Comparison of ENCODE assay signal across 16 cellular contexts in genomic region chr3:17407576-17407975, GRCh38.
DNase-seq lines count a peak whose midpoint lies in the region; ATAC-seq and TF ChIP-seq lines count a peak whose summit lies in the region.
"Had no signal": no experiment of that assay in that cellular context is flagged by ENCODE, and none has a peak within 500 bp of the region (broad histone marks: within the 10 kb centered on the region; RNA-seq: fewer than 3 reads in every experiment).

No MANE protein-coding gene starts in this region.

- no peak for TF ChIP-seq POLR2A in sigmoid colon (IDR thresholded peaks at IDR 0.05)

- H3K9me3 ChIP-seq in lower lobe of right lung: no peaks in the 10 kb centered on the region
- H3K9me3 ChIP-seq in sigmoid colon: no peaks in the 10 kb centered on the region
- H3K9me3 ChIP-seq: BLaER1 had no signal

- no peak for ATAC-seq in lower lobe of right lung

- in situ Hi-C loops in KBM-7 (cut with MboI; ENCODE audit: low pct_unique_long_range_greater_than_20kb, low sequenced_read_pairs): no loop called here

- no peak for TF ChIP-seq EP300 in sigmoid colon (IDR thresholded peaks at IDR 0.05)

- H3K27me3 ChIP-seq in lower lobe of right lung (ENCODE audit: low read depth) (no peaks in the 10 kb centered on the region), sigmoid colon (no peaks in the 10 kb centered on the region)
- H3K27me3 ChIP-seq: BLaER1 had no signal

- TF ChIP-seq CTCF in lower lobe of right lung (IDR thresholded peaks at IDR 0.05) (no peak), sigmoid colon (IDR thresholded peaks at IDR 0.05) (no peak)

- WGBS in sigmoid colon, 2 donors: 92 to 93% methylated on average over 2 of the region's 2 CpGs

- H3K36me3 ChIP-seq in lower lobe of right lung: peaks cover 22% of the 10 kb centered on the region
- peaks cover 0 to 16% (median 1%) of the 10 kb centered on the region in 4 donors for H3K36me3 ChIP-seq in sigmoid colon

- H3K27ac ChIP-seq in lower lobe of right lung (no peak overlapping the region), sigmoid colon (no peak overlapping the region)
- H3K27ac ChIP-seq: BLaER1 had no signal

- intact Hi-C loops in lower lobe of right lung (cut with DNase I) (no loop called here), sigmoid colon (cut with DNase I) (no loop called here)

- H3K4me1 ChIP-seq in lower lobe of right lung (no peaks in the 10 kb centered on the region), sigmoid colon (no peaks in the 10 kb centered on the region)
- H3K4me1 ChIP-seq: BLaER1 had no signal

- DNase-seq in AG08396 (ENCODE audit: low spot score) (peak; percentile 5), GM04503 (ENCODE audit: low read depth) (peak; percentile 24), astrocyte of the hippocampus (ENCODE audit: low read depth, low spot score) (peak; percentile 46), kidney tubule cell (ENCODE audit: low spot score) (peak; percentile 25), inferior parietal cortex (ENCODE audit: extremely low spot score) (no peak), lower lobe of right lung (no peak), sigmoid colon (no peak), KBM-7 (no peak)
- DNase-seq: 8988T, ACHN, AML-193, DMS53, GOT3, H9, IMR-90 had no signal

- H3K4me3 ChIP-seq in lower lobe of right lung (no peak overlapping the region), sigmoid colon (no peak overlapping the region)
- H3K4me3 ChIP-seq: BLaER1 had no signal

Comparison
In these comparisons a context has a peak if more than half of its experiments do, and no peak if none do; other contexts are left out.
1. DNase-seq: peak in AG08396 (single experiment), GM04503 (single experiment), astrocyte of the hippocampus (single experiment) and kidney tubule cell (single experiment); none in inferior parietal cortex (single experiment), lower lobe of right lung (single experiment), sigmoid colon (single experiment) and KBM-7 (single experiment).